ENCODE assay signal across 19 cellular contexts in the genomic region with DNA sequence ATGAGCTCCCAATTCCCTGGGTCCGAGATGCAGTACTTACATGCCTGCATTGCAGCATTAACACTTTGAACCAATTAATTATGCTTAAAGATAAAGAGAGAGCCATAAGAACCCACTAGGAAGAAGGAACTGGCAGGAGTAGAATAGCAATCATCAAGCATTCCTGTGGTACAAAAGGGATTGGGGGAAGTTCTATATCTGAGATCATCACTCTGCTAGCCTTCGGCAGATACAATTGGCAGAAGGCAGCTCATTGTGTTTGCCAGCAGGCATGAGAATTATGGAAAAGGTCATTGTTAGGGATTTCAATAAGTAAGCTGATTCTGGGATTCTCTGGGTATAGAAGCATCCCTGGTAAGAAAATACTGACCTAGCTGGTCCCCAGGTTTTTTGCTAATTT.
DNase-seq lines count a peak whose midpoint lies in the region; ATAC-seq and TF ChIP-seq lines count a peak whose summit lies in the region.
"Had no signal": no experiment of that assay in that cellular context is flagged by ENCODE, and none has a peak within 500 bp of the region (broad histone marks: within the 10 kb centered on the region; RNA-seq: fewer than 3 reads in every experiment).

No MANE protein-coding gene starts in this region.

- H3K9me3 ChIP-seq in gastrocnemius medialis = no peaks in the 10 kb centered on the region
- H3K9me3 ChIP-seq: BLaER1 had no signal

- intact Hi-C loops in gastrocnemius medialis (cut with DNase I; ENCODE audit: low total_unique reads) = no loop called here

- H3K4me3 ChIP-seq in cardiac fibroblast (replicated peaks in 1 of 2; ENCODE audit: low read depth in 2 of 2, low read length in 2 of 2) (no peak overlapping the region), gastrocnemius medialis (no peak overlapping the region)
- H3K4me3 ChIP-seq: BLaER1, dorsolateral prefrontal cortex, K562, tibial nerve had no signal

- H3K36me3 ChIP-seq in gastrocnemius medialis = no peaks in the 10 kb centered on the region
- H3K36me3 ChIP-seq: BLaER1, tibial nerve had no signal

- in situ Hi-C loops in gastrocnemius medialis (cut with MboI; ENCODE audit: low sequenced_read_pairs in 4 of 4) = loop anchor here in 1 of 4 donors (25.0 kb wide), 1 partner anchor 97 kb away; no protein-coding TSS in a partner anchor

- H3K27me3 ChIP-seq in gastrocnemius medialis = no peaks in the 10 kb centered on the region
- H3K27me3 ChIP-seq: BLaER1, tibial nerve had no signal

- no peaks in the 10 kb centered on the region for H3K4me1 ChIP-seq in gastrocnemius medialis
- H3K4me1 ChIP-seq: BLaER1, tibial nerve had no signal

- no peak for TF ChIP-seq CTCF in AG09319 (IDR thresholded peaks at IDR 0.05; ENCODE audit: low read depth, low read length)
- no peak for TF ChIP-seq CTCF in cardiac fibroblast (IDR thresholded peaks at IDR 0.05; ENCODE audit: low read depth, low read length)
- TF ChIP-seq CTCF in gastrocnemius medialis (IDR thresholded peaks at IDR 0.05 in 4 of 5, conservative IDR thresholded peaks at IDR 0.05 in 1 of 5) = no peak

- TF ChIP-seq POLR2A in gastrocnemius medialis (IDR thresholded peaks at IDR 0.05) = no peak

- no peak overlapping the region for H3K27ac ChIP-seq in gastrocnemius medialis
- H3K27ac ChIP-seq: BLaER1, dorsolateral prefrontal cortex, tibial nerve had no signal

- DNase-seq in AG09319 (ENCODE audit: extremely low read depth, low read depth) = peak; percentile 19
- peak; percentile 79 for DNase-seq in LHCN-M2 (ENCODE audit: low read depth)
- DNase-seq in cardiac fibroblast (ENCODE audit: low read depth in 2 of 2) = peak; percentile 74 to 82
- peak; percentile 71 for DNase-seq in kidney tubule cell (ENCODE audit: low spot score)
- DNase-seq in gastrocnemius medialis = no peak
- no peak for DNase-seq in NOMO-1 treated with DMSO at 0.1 percent for 48 hours (lab: John Stamatoyannopoulos, UW; ENCODE audit: unreplicated experiment)
- no peak for DNase-seq in DMS153 treated with DMSO at 0.1 percent for 48 hours (lab: John Stamatoyannopoulos, UW; ENCODE audit: unreplicated experiment)
- DNase-seq: activated CD4-positive, alpha-beta T cell treated with anti-CD3 and anti-CD28 coated beads, Interleukin-2, amount 10 ng/mL, durations not matched to agents 7 days and 5 days; activated naive CD8-positive, alpha-beta T cell treated with anti-CD3 and anti-CD28 coated beads, Interleukin-2, amount 50 U/mL, for 24 hours; activated T-cell treated with anti-CD3 and anti-CD28 coated beads, Interleukin-2, amount 50 U/mL, for 24 hours; DND-41; dorsolateral prefrontal cortex; islet precursor cell; NCI-H69; T-helper 2 cell had no signal

- ATAC-seq in gastrocnemius medialis = no peak
- no peak for ATAC-seq in HG02840 (IDR thresholded peaks at IDR 0.05; ENCODE audit: low FRiP score, unreplicated experiment)
- ATAC-seq: activated naive CD8-positive, alpha-beta T cell treated with anti-CD3 and anti-CD28 coated beads, Interleukin-2, amount 50 U/mL, for 24 hours; K562 had no signal

Comparison
In these comparisons a context has a peak if more than half of its experiments do, and no peak if none do; other contexts are left out.
1. DNase-seq: peak in AG09319 (single experiment), LHCN-M2 (single experiment), cardiac fibroblast (2 of 2) and kidney tubule cell (single experiment); none in gastrocnemius medialis (0 of 2), NOMO-1 treated with DMSO at 0.1 percent for 48 hours (single experiment) and DMS153 treated with DMSO at 0.1 percent for 48 hours (single experiment).